ENCODE assay signal across 28 cellular contexts in the genomic region with DNA sequence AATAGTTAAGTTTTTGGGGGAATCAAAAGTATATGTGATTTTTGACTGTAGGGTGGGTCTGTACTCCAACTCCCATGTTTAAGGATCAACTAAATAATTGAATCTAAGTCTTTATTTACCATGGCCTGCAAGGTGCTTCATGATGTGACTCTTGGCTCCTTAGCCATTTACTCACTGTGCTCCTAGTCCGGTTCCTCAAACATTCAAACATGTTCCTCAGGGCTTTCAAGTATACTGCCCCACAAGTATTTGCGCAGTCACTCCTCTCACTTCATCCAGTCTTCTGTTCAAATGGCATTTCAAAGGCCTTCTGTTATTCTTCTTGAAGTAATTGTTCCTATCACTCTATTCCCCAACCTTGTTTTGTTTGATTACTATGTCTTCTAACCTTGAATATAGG.
"Had no signal": no experiment of that assay in that cellular context is flagged by ENCODE, and none has a peak within 500 bp of the region (broad histone marks: within the 10 kb centered on the region; RNA-seq: fewer than 3 reads in every experiment).

No MANE protein-coding gene starts in this region.

- H3K27ac ChIP-seq: colonic mucosa, coronary artery, dorsolateral prefrontal cortex, epithelial cell of prostate, esophagus muscularis mucosa, esophagus squamous epithelium, foreskin keratinocyte, gastrocnemius medialis, gastroesophageal sphincter, heart left ventricle, heart right ventricle had no signal

- H3K9me3 ChIP-seq: colonic mucosa, esophagus muscularis mucosa, esophagus squamous epithelium, gastrocnemius medialis, gastroesophageal sphincter, heart left ventricle, heart right ventricle had no signal

- ATAC-seq: effector memory CD8-positive, alpha-beta T cell; esophagus mucosa; foreskin keratinocyte; gastrocnemius medialis; gastroesophageal sphincter; heart left ventricle; heart right ventricle had no signal

- FAIRE-seq: colon, endometrium, endothelial cell of umbilical vein, frontal cortex had no signal

- H3K36me3 ChIP-seq: colonic mucosa had no signal

- DNase-seq: colonic mucosa; cortex of kidney; dermis blood vessel endothelial cell; dorsolateral prefrontal cortex; effector CD4-positive, alpha-beta T cell; effector CD8-positive, alpha-beta T cell; effector memory CD4-positive, alpha-beta T cell; effector memory CD8-positive, alpha-beta T cell; endodermal cell; erythroblast; esophagus squamous epithelium; foreskin fibroblast; foreskin keratinocyte; foreskin melanocyte; gastrocnemius medialis; head of caudate nucleus; heart left ventricle; heart right ventricle had no signal

- H3K27me3 ChIP-seq: colonic mucosa, dorsolateral prefrontal cortex, esophagus muscularis mucosa, esophagus squamous epithelium, foreskin keratinocyte, gastrocnemius medialis, gastroesophageal sphincter, heart left ventricle, heart right ventricle had no signal

- H3K4me1 Mint-ChIP-seq: endodermal cell had no signal

- H3K9me3 Mint-ChIP-seq: dendritic cell treated with granulocyte-macrophage colony-stimulating factor and Interleukin-4, amounts not matched to agents 40 ng/mL and 50 ng/mL, for 4 days; effector memory CD8-positive, alpha-beta T cell; endodermal cell had no signal

- H3K4me3 ChIP-seq: colonic mucosa, coronary artery, dorsolateral prefrontal cortex, esophagus muscularis mucosa, esophagus squamous epithelium, gastrocnemius medialis, gastroesophageal sphincter, heart left ventricle, heart right ventricle had no signal

- H3K27ac Mint-ChIP-seq: dendritic cell treated with granulocyte-macrophage colony-stimulating factor and Interleukin-4, amounts not matched to agents 40 ng/mL and 50 ng/mL, for 4 days; effector memory CD8-positive, alpha-beta T cell; endodermal cell had no signal

- H3K27me3 Mint-ChIP-seq: dendritic cell treated with granulocyte-macrophage colony-stimulating factor and Interleukin-4, amounts not matched to agents 40 ng/mL and 50 ng/mL, for 4 days; effector memory CD8-positive, alpha-beta T cell had no signal

- H3K4me3 Mint-ChIP-seq: dendritic cell treated with granulocyte-macrophage colony-stimulating factor and Interleukin-4, amounts not matched to agents 40 ng/mL and 50 ng/mL, for 4 days; effector memory CD8-positive, alpha-beta T cell; endodermal cell had no signal

- H3K4me1 ChIP-seq: colonic mucosa, esophagus muscularis mucosa, esophagus squamous epithelium, foreskin keratinocyte, gastrocnemius medialis, gastroesophageal sphincter, heart left ventricle, heart right ventricle had no signal
